ENCODE assay signal across 25 cellular contexts in the genomic region with DNA sequence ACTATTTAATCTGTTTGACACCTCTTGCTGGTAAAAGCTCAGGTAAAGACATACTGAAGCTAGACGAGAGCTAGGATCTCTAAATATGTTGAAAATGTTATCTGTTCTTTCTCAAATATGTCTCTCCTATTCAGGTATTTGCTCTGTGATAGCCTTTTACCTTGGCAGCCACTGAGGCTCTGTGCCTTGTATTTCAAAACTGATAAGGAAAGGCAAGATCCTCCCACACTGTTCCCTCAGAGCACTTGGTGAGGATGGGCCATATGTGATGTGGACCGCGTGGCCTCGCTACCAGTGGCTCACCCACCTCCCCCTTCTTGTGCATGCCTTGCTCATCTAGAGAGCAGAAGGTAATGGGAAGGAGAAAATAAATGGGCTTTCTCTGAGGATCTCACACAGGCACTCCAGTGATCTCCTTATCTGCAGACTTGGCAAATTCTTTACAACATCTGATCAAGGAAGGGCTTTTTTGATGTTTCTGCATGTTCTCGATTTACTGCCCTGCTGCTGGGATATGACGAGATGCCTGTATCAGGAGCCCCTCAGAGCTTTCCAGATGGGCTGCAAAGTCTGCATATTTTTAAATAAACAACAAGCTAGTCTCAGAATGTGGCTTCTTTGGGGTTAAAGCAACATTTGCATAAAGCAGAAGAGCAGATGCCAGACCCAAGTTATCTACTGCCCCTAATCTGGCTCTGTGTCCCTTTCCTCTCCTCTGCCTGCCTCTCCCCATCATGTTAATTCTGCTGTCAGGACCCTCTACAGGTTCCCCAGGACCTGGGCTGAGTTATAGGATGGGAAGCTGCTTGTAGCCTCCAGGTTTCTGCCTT. TPM values are rescaled to one million over a fixed set of nuclear protein-coding genes. Genes with fewer than 3 reads are reported as not detected.
DNase-seq lines count a peak whose midpoint lies in the region; ATAC-seq and TF ChIP-seq lines count a peak whose summit lies in the region.
"Had no signal": no experiment of that assay in that cellular context is flagged by ENCODE, and none has a peak within 500 bp of the region (broad histone marks: within the 10 kb centered on the region; RNA-seq: fewer than 3 reads in every experiment).

No MANE protein-coding gene starts in this region.

- ATAC-seq in GM21576 (IDR thresholded peaks at IDR 0.05; ENCODE audit: unreplicated experiment), result no peak
- ATAC-seq: WTC11 had no signal

- H3K4me3 ChIP-seq in CD8-positive, alpha-beta memory T cell (ENCODE audit: low read length), result peak overlapping the region; percentile 49
- no peak overlapping the region for H3K4me3 ChIP-seq in mesodermal cell (ENCODE audit: extremely low read depth, insufficient read depth, low read length, poor library complexity, severe bottlenecking)
- H3K4me3 ChIP-seq: transverse colon had no signal

- H3K4me1 Mint-ChIP-seq in CD8-positive, alpha-beta memory T cell, result peaks cover 5 to 39% (median 24%) of the 10 kb centered on the region in 3 donors

- WGBS in mesodermal cell (ENCODE audit: insufficient coverage in 2 of 2), 2 experiments, result 44 to 60% methylated on average over 2 of the region's 6 CpGs

- H3K9me3 ChIP-seq in CD8-positive, alpha-beta memory T cell (ENCODE audit: low read length), result no peaks in the 10 kb centered on the region
- no peaks in the 10 kb centered on the region for H3K9me3 ChIP-seq in mesodermal cell (ENCODE audit: control insufficient read depth, low read length)
- H3K9me3 ChIP-seq: transverse colon had no signal

- H3K9me3 Mint-ChIP-seq in CD8-positive, alpha-beta memory T cell, result no peaks in the 10 kb centered on the region
- H3K9me3 Mint-ChIP-seq: activated CD4-positive, alpha-beta memory T cell treated with anti-CD3 and anti-CD28 coated beads, Interleukin-2, amount 10 ng/mL, durations not matched to agents 7 days and 5 days; activated T-cell treated with anti-CD3 and anti-CD28 coated beads, Interleukin-2, amount 50 U/mL, for 24 hours; naive B cell; stimulated activated naive CD8-positive, alpha-beta T cell treated with anti-CD3 and anti-CD28 coated beads, Interleukin-15, amount 100 ng/mL, for 72 hours had no signal

- CTCF ChIA-PET in CD8-positive, alpha-beta memory T cell (lab: Charles Lee), result interaction anchor here (0.7 to 1.5 kb wide), 4 partner anchors 19 to 79 kb away, joined by 3 to 7 read pairs (median 3); no protein-coding TSS in a partner anchor

- POLR2A ChIA-PET in CD8-positive, alpha-beta memory T cell (lab: Charles Lee), result interaction anchor here (0.9 to 1.2 kb wide), 4 partner anchors 10 to 28 kb away, joined by 3 read pairs; no protein-coding TSS in a partner anchor

- DNase-seq in CD8-positive, alpha-beta memory T cell, result no peak
- DNase-seq in NCI-H226, result peak; percentile 54
- DNase-seq in COR-L47 (lab: John Stamatoyannopoulos, UW), result no peak
- no peak for DNase-seq in NCI-H1436 treated with DMSO at 0.1 percent for 48 hours (lab: John Stamatoyannopoulos, UW)
- DNase-seq: activated CD4-positive, alpha-beta memory T cell treated with anti-CD3 and anti-CD28 coated beads, Interleukin-2, amount 10 ng/mL, durations not matched to agents 7 days and 5 days; activated T-cell treated with anti-CD3 and anti-CD28 coated beads, Interleukin-2, amount 50 U/mL, for 24 hours; brain microvascular endothelial cell; Calu3; naive B cell; NCI-H1417 treated with DMSO at 0.1 percent for 48 hours; NCI-H2171; NCI-H69; posterior cingulate gyrus; SIG-M5; stimulated activated CD4-positive, alpha-beta T cell treated with anti-CD3 and anti-CD28 coated beads, Interleukin-2, amount 100 ng/mL, for 48 hours; transverse colon had no signal

- H3K27ac Mint-ChIP-seq in CD8-positive, alpha-beta memory T cell, result peak overlapping the region in 1 of 8 donors; percentile 17
- H3K27ac Mint-ChIP-seq: activated T-cell treated with anti-CD3 and anti-CD28 coated beads, Interleukin-2, amount 50 U/mL, for 24 hours; WTC11 had no signal

- in situ Hi-C loops in GM18951 (cut with MboI; ENCODE audit: low sequenced_read_pairs, unreplicated experiment), result no loop called here

- no peaks in the 10 kb centered on the region for H3K27me3 ChIP-seq in CD8-positive, alpha-beta memory T cell (ENCODE audit: insufficient read depth, low read length, poor library complexity, severe bottlenecking)

- peak overlapping the region; percentile 10 for H3K27ac ChIP-seq in CD8-positive, alpha-beta memory T cell (ENCODE audit: low read depth, low read length)
- H3K27ac ChIP-seq in mesodermal cell (ENCODE audit: low read depth, low read length, severe bottlenecking), result peak overlapping the region; percentile 43
- H3K27ac ChIP-seq: brain microvascular endothelial cell had no signal

- H3K36me3 Mint-ChIP-seq in CD8-positive, alpha-beta memory T cell, result peaks cover 0 to 4% (median 3%) of the 10 kb centered on the region in 3 donors
- H3K36me3 Mint-ChIP-seq: naive B cell, WTC11 had no signal

- peaks cover 7% of the 10 kb centered on the region for H3K4me1 ChIP-seq in CD8-positive, alpha-beta memory T cell (ENCODE audit: insufficient read depth, low read length)
- H3K4me1 ChIP-seq in mesodermal cell (ENCODE audit: control insufficient read depth, insufficient read depth, low read length, poor library complexity, severe bottlenecking), result peaks cover 6% of the 10 kb centered on the region

- no peaks in the 10 kb centered on the region for H3K36me3 ChIP-seq in CD8-positive, alpha-beta memory T cell (ENCODE audit: insufficient read depth, low read length)
- no peaks in the 10 kb centered on the region for H3K36me3 ChIP-seq in mesodermal cell (ENCODE audit: control insufficient read depth, insufficient read depth, low read length)
- H3K36me3 ChIP-seq: brain microvascular endothelial cell, transverse colon had no signal

- TF ChIP-seq POLR2A in GM18951 (IDR thresholded peaks at IDR 0.05; ENCODE audit: extremely low read depth, insufficient read depth, insufficient read length), result peak; percentile 28

- H3K27me3 Mint-ChIP-seq in CD8-positive, alpha-beta memory T cell, result peaks cover 21 to 24% of the 10 kb centered on the region in 2 donors

- peak overlapping the region in 2 of 7 donors; percentile 46 to 72 for H3K4me3 Mint-ChIP-seq in CD8-positive, alpha-beta memory T cell
- H3K4me3 Mint-ChIP-seq: WTC11 had no signal

RNA-seq across cellular contexts. Expression of a gene that starts 16.9 kb away (rescaled TPM):
- total RNA-seq in CD8-positive, alpha-beta memory T cell, result not detected
- polyA plus RNA-seq in CD8-positive, alpha-beta memory T cell, result not detected
- 10.0 TPM for polyA plus RNA-seq in mesodermal cell (2013, experiment 1 of 2)
- 14.1 TPM for polyA plus RNA-seq in mesodermal cell (2013, experiment 2 of 2)
- total RNA-seq: activated CD4-positive, alpha-beta memory T cell treated with anti-CD3 and anti-CD28 coated beads, Interleukin-2, amount 10 ng/mL, durations not matched to agents 7 days and 5 days; Calu3; fibroblast of villous mesenchyme; HT1080; OCI-LY7; T-helper 1 cell treated with Interleukin-12 subunit alpha and Interleukin-12 subunit beta and Interleukin-4 antibody, amounts not matched to agents 30 ng/mL and 1 ng/mL, for 36 hours; transverse colon had no signal

RNA-seq across cellular contexts. Expression of a gene that starts 31.0 kb away (rescaled TPM):
- total RNA-seq in CD8-positive, alpha-beta memory T cell, result 10 to 100 TPM; 16.7 to 18.3 TPM
- 12.8 TPM for polyA plus RNA-seq in CD8-positive, alpha-beta memory T cell
- 53.6 TPM for polyA plus RNA-seq in mesodermal cell (2013, experiment 1 of 2)
- polyA plus RNA-seq in mesodermal cell (2013, experiment 2 of 2), result 52.0 TPM
- total RNA-seq: OCI-LY7 had no signal
